In genomic region chr15:34436956-34437442, GRCh38 we compare ENCODE assay signal across 8 cellular contexts. TPM values are rescaled to one million over a fixed set of nuclear protein-coding genes. Genes with fewer than 3 reads are reported as not detected.
A peak's percentile ranks its signal among the peaks of the same experiment; 100 is the strongest.
DNase-seq lines count a peak whose midpoint lies in the region; ATAC-seq and TF ChIP-seq lines count a peak whose summit lies in the region.

No MANE protein-coding gene starts in this region.

- no peak overlapping the region for H3K27ac Mint-ChIP-seq in GM23338

- peaks cover 3% of the 10 kb centered on the region; the same call in 1 of the 3 replicates for H3K9me3 Mint-ChIP-seq in GM23338

- H3K9me3 ChIP-seq in Peyer's patch (no peaks in the 10 kb centered on the region), left ventricle myocardium inferior (replicated peaks) (no peaks in the 10 kb centered on the region), sigmoid colon (no peaks in the 10 kb centered on the region)

- no peaks in the 10 kb centered on the region for H3K36me3 ChIP-seq in GM23338 (ENCODE audit: insufficient read depth)
- H3K36me3 ChIP-seq in Peyer's patch: peaks cover 0 to 4% (median 0%) of the 10 kb centered on the region in 3 donors
- H3K36me3 ChIP-seq in left ventricle myocardium inferior: no peaks in the 10 kb centered on the region
- H3K36me3 ChIP-seq in sigmoid colon: peaks cover 0 to 5% (median 0%) of the 10 kb centered on the region in 4 donors

- peak overlapping the region; percentile 74 for H3K4me3 ChIP-seq in GM23338
- peak overlapping the region; percentile 58 to 77 (median 68) for H3K4me3 ChIP-seq in Peyer's patch
- peak overlapping the region; percentile 74 for H3K4me3 ChIP-seq in left ventricle myocardium inferior
- peak overlapping the region; percentile 32 to 81 (median 74) for H3K4me3 ChIP-seq in sigmoid colon

- H2AFZ ChIP-seq in GM23338: peak overlapping the region; percentile 81

- no peaks in the 10 kb centered on the region for H3K9me2 ChIP-seq in GM23338 (ENCODE audit: insufficient read depth)

- H3K27ac ChIP-seq in GM23338 (ENCODE audit: low read depth): no peak overlapping the region
- H3K27ac ChIP-seq in Peyer's patch: peak overlapping the region in 2 of 4 donors; percentile 30 to 58
- H3K27ac ChIP-seq in left ventricle myocardium inferior (replicated peaks): peak overlapping the region; percentile 60
- H3K27ac ChIP-seq in sigmoid colon: peak overlapping the region; percentile 42 to 78 (median 68)

- TF ChIP-seq POLR2A in Peyer's patch (IDR thresholded peaks at IDR 0.05) (no peak), sigmoid colon (IDR thresholded peaks at IDR 0.05) (no peak)

- peaks cover 3% of the 10 kb centered on the region; the same call in 1 of the 3 replicates for H3K4me1 Mint-ChIP-seq in GM23338

- H3K27me3 Mint-ChIP-seq in GM23338 (ENCODE audit: insufficient read depth, low read depth, poor library complexity): peaks cover 28% of the 10 kb centered on the region

- peak overlapping the region; percentile 94 for H3K4me2 ChIP-seq in GM23338

- 1% methylated on average over 70 of the region's 70 CpGs for WGBS in sigmoid colon, 2 donors

- peak; percentile 85 for ATAC-seq in GM23338

- H3K4me3 Mint-ChIP-seq in GM23338: peak overlapping the region; percentile 72

- intact Hi-C loops in left ventricle myocardium inferior (cut with micrococcal nuclease): no loop called here
- intact Hi-C loops in sigmoid colon (cut with DNase I): no loop called here

- TF ChIP-seq CTCF in GM23338 (conservative IDR thresholded peaks at IDR 0.05; ENCODE audit: low read depth in 2 of 2): peak in 1 of 2 experiments; percentile 26; a peak in 2 of 4 replicates
- no peak for TF ChIP-seq CTCF in Peyer's patch (IDR thresholded peaks at IDR 0.05)
- TF ChIP-seq CTCF in left ventricle myocardium inferior (IDR thresholded peaks at IDR 0.05; ENCODE audit: borderline replicate concordance): peak; percentile 19
- TF ChIP-seq CTCF in sigmoid colon (IDR thresholded peaks at IDR 0.05): no peak

- TF ChIP-seq EP300 in sigmoid colon (IDR thresholded peaks at IDR 0.05): no peak

- DNase-seq in GDM1 (lab: John Stamatoyannopoulos, UW) (peak; percentile 2), GM23338 (ENCODE audit: low spot score) (peak; percentile 63), Peyer's patch (peak; percentile 29 to 64 (median 50)), left ventricle myocardium inferior (peak; percentile 33), sigmoid colon (no peak), inferior parietal cortex (ENCODE audit: extremely low spot score) (no peak), SKM-1 treated with dmso at 0.1 percent for 144 hours (lab: John Stamatoyannopoulos, UW; ENCODE audit: unreplicated experiment) (no peak)
- peak; percentile 59 for DNase-seq in activated naive CD4-positive, alpha-beta T cell treated with anti-CD3 and anti-CD28 coated beads, Interleukin-2, amount 50 U/mL, for 16 hours

- peaks cover 47% of the 10 kb centered on the region for H3K27me3 ChIP-seq in GM23338 (ENCODE audit: insufficient read depth)
- H3K27me3 ChIP-seq in Peyer's patch: no peaks in the 10 kb centered on the region
- peaks cover 10% of the 10 kb centered on the region for H3K27me3 ChIP-seq in left ventricle myocardium inferior (ENCODE audit: low read depth)
- H3K27me3 ChIP-seq in sigmoid colon: no peaks in the 10 kb centered on the region

- H4K20me1 ChIP-seq in GM23338 (replicated peaks; ENCODE audit: insufficient read depth): 0 out of 2 replicates have a peak, but pooled peaks cover 3% of the 10 kb centered on the region

- H3K79me2 ChIP-seq in GM23338 (replicated peaks; ENCODE audit: insufficient read depth): no peaks in the 10 kb centered on the region

- peaks cover 2% of the 10 kb centered on the region; the same call in 1 of the 3 replicates for H3K36me3 Mint-ChIP-seq in GM23338 (ENCODE audit: low read depth)

- no peaks in the 10 kb centered on the region for H3K4me1 ChIP-seq in GM23338 (ENCODE audit: insufficient read depth)
- H3K4me1 ChIP-seq in Peyer's patch: peaks cover 0 to 14% (median 0%) of the 10 kb centered on the region in 4 donors
- H3K4me1 ChIP-seq in left ventricle myocardium inferior: peaks cover 22% of the 10 kb centered on the region
- H3K4me1 ChIP-seq in sigmoid colon: peaks cover 0 to 12% (median 9%) of the 10 kb centered on the region in 4 donors

- H3F3A ChIP-seq in GM23338 (replicated peaks; ENCODE audit: low read depth): no peaks in the 10 kb centered on the region

TF ChIP-seq in GM23338, 12 proteins besides CTCF, POLR2A, EP300 and RAD21:
- TF ChIP-seq ZNF331 (CRISPR knock-in tag; IDR thresholded peaks at IDR 0.05; ENCODE audit: low read depth): no peak
- no peak for TF ChIP-seq EZH2phosphoT487 (IDR thresholded peaks at IDR 0.05; ENCODE audit: unreplicated experiment)
- no peak for TF ChIP-seq CREB1 (CRISPR knock-in tag; IDR thresholded peaks at IDR 0.05; ENCODE audit: low read depth)
- TF ChIP-seq, protein P1, sequence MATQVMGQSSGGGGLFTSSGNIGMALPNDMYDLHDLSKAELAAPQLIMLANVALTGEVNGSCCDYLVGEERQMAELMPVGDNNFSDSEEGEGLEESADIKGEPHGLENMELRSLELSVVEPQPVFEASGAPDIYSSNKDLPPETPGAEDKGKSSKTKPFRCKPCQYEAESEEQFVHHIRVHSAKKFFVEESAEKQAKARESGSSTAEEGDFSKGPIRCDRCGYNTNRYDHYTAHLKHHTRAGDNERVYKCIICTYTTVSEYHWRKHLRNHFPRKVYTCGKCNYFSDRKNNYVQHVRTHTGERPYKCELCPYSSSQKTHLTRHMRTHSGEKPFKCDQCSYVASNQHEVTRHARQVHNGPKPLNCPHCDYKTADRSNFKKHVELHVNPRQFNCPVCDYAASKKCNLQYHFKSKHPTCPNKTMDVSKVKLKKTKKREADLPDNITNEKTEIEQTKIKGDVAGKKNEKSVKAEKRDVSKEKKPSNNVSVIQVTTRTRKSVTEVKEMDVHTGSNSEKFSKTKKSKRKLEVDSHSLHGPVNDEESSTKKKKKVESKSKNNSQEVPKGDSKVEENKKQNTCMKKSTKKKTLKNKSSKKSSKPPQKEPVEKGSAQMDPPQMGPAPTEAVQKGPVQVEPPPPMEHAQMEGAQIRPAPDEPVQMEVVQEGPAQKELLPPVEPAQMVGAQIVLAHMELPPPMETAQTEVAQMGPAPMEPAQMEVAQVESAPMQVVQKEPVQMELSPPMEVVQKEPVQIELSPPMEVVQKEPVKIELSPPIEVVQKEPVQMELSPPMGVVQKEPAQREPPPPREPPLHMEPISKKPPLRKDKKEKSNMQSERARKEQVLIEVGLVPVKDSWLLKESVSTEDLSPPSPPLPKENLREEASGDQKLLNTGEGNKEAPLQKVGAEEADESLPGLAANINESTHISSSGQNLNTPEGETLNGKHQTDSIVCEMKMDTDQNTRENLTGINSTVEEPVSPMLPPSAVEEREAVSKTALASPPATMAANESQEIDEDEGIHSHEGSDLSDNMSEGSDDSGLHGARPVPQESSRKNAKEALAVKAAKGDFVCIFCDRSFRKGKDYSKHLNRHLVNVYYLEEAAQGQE (IDR thresholded peaks at IDR 0.05; ENCODE audit: unreplicated experiment): no peak
- no peak for TF ChIP-seq EZH2 (IDR thresholded peaks at IDR 0.05; ENCODE audit: low read depth, unreplicated experiment)
- TF ChIP-seq ZNF114 (CRISPR knock-in tag; IDR thresholded peaks at IDR 0.05): no peak
- no peak for TF ChIP-seq ETS1 (IDR thresholded peaks at IDR 0.05)
- TF ChIP-seq STAT1 (IDR thresholded peaks at IDR 0.05; ENCODE audit: unreplicated experiment): no peak
- TF ChIP-seq POLR2AphosphoS5 (IDR thresholded peaks at IDR 0.05; ENCODE audit: low read depth): no peak

RNA-seq across cellular contexts. Expression of gene GOLGA8A, which starts 0.6 kb away (rescaled TPM):
- 6.1 and 7.1 TPM in 2 replicates for total RNA-seq in GM23338 (2014; rRNA removed; shearing (Covaris generic))
- polyA plus RNA-seq in GM23338 (2016; fragmentation: Nextera tagmentation; extraction: Ambion mirVana): 4.1 and 5.0 TPM in 2 replicates
- total RNA-seq in Peyer's patch: 100 to 1,000 TPM in 2 of 4 donors, 10 to 100 TPM in 2; 23.6 to 153 (median 93.3) TPM
- 18.8 TPM for total RNA-seq in left ventricle myocardium inferior
- 10 to 100 TPM; 20.7 to 52.3 (median 37.5) TPM for total RNA-seq in sigmoid colon
- 10 to 100 TPM in 1 of 3 donors, 1 to 10 TPM in 1, under 1 TPM in 1; 0.60 to 22.5 (median 3.9) TPM for polyA plus RNA-seq in sigmoid colon

Comparison
In these comparisons a context has a peak if more than half of its experiments do, and no peak if none do; other contexts are left out.
1. DNase-seq: peak in GDM1 (single experiment), GM23338 (single experiment), Peyer's patch (3 of 3), activated naive CD4-positive, alpha-beta T cell treated with anti-CD3 and anti-CD28 coated beads, Interleukin-2, amount 50 U/mL, for 16 hours (single experiment) and left ventricle myocardium inferior (single experiment); none in sigmoid colon (single experiment), inferior parietal cortex (single experiment) and SKM-1 treated with dmso at 0.1 percent for 144 hours (single experiment).
2. Peak in every context shown above with its lines, with median percentiles within 50 percentile points of each other: H3K4me3 ChIP-seq.